In the genomic region with DNA sequence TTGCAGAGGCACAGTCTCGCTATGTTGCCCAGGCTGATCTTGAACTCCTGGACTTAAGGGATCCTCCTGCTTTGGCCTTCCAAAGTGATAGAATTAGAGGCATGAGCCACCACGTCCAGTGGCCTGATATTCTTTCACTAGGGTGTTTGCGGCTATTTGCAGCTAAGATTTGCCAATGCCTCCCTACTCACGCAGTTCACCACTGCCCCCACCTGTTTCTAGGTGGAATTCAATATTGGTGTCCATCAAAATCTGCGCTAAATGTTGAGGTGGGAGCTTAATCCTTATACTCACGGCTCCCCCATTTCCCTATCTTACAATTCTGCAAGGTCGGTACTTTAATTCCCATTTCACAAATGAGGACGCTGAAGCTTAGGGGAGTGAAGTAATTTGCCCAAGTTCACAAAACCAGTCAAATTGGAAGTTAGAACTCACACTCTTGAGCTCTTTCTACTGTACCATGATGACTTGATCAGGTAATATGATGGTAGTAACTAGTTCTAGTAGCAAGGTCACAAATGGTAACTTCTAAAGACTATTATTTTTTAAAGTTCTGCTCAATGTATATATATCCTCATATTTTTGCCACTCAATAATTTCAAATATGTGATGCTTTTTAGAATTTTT, we compare ENCODE assay signal across 8 cellular contexts. TPM values are rescaled to one million over a fixed set of nuclear protein-coding genes. Genes with fewer than 3 reads are reported as not detected.
DNase-seq lines count a peak whose midpoint lies in the region; ATAC-seq, FAIRE-seq and TF ChIP-seq lines count a peak whose summit lies in the region.

No MANE protein-coding gene starts in this region.

- FAIRE-seq in H1 (lab: Jason Lieb, UNC), result peak; percentile 81

- H2AFZ ChIP-seq in GM23248, result no peak overlapping the region
- no peak overlapping the region for H2AFZ ChIP-seq in H1 (ENCODE audit: low read length)

- H3K56ac ChIP-seq in H1 (replicated peaks; ENCODE audit: insufficient read length, low read depth, low read length), result no peak overlapping the region

- H4K8ac ChIP-seq in H1 (ENCODE audit: extremely low read depth, insufficient read depth, low read length), result no peak overlapping the region

- H3K4ac ChIP-seq in H1 (replicated peaks; ENCODE audit: insufficient read length, low read depth, low read length), result no peak overlapping the region

- no peak overlapping the region for H2BK5ac ChIP-seq in H1 (ENCODE audit: low read depth, low read length)

- H4K91ac ChIP-seq in H1 (replicated peaks; ENCODE audit: insufficient read length, low read length), result no peak overlapping the region

- intact Hi-C loops in psoas muscle (cut with DNase I), result no loop called here
- intact Hi-C loops in activated T-helper 2 cell treated with anti-CD3 and anti-CD28 coated beads, Interferon-gamma antibody, Interleukin-2, Interleukin-4, amounts not matched to agents 10 μg/mL and 5 μg/mL and 100 μg/mL, durations not matched to agents 14 hours and 24 hours and 36 hours (cut with micrococcal nuclease), result no loop called here

- H3F3A ChIP-seq in GM23248 (ENCODE audit: insufficient read depth), result no peaks in the 10 kb centered on the region

- H2BK20ac ChIP-seq in H1 (ENCODE audit: low read length), result no peak overlapping the region

- H3K4me3 ChIP-seq in GM23248 (no peak overlapping the region), H1 (ENCODE audit: extremely low read depth in 1 of 4, insufficient read depth in 2 of 4, low read depth in 3 of 4, low read length in 4 of 4) (no peak overlapping the region), psoas muscle (no peak overlapping the region)

- H3K4me3 Mint-ChIP-seq in natural killer cell treated with Interleukin-12 subunit alpha and Interleukin-12 subunit beta and Interleukin-15 and Interleukin-18, amount 100 ng/mL, for 72 hours, result no peak overlapping the region
- H3K4me3 Mint-ChIP-seq in activated T-helper 2 cell treated with anti-CD3 and anti-CD28 coated beads, Interferon-gamma antibody, Interleukin-2, Interleukin-4, amounts not matched to agents 10 μg/mL and 5 μg/mL and 100 μg/mL, durations not matched to agents 14 hours and 24 hours and 36 hours (ENCODE audit: low read depth), result no peak overlapping the region

- no peak for TF ChIP-seq POLR2A in H1 (IDR thresholded peaks at IDR 0.05; ENCODE audit: control extremely low read depth in 1 of 2, low read depth in 2 of 2, low read length in 2 of 2)

- no peak overlapping the region for H3K23ac ChIP-seq in H1 (ENCODE audit: insufficient read length)

- H3K79me2 ChIP-seq in GM23248 (ENCODE audit: insufficient read depth) (no peaks in the 10 kb centered on the region), H1 (ENCODE audit: control insufficient read depth in 1 of 2, insufficient read depth in 2 of 2, low read length in 2 of 2) (no peaks in the 10 kb centered on the region)

- H3K79me1 ChIP-seq in H1 (ENCODE audit: low read depth, low read length), result no peaks in the 10 kb centered on the region

- no peaks in the 10 kb centered on the region for H3K9me2 ChIP-seq in GM23248 (ENCODE audit: insufficient read depth)

- H3K27ac Mint-ChIP-seq in natural killer cell treated with Interleukin-12 subunit alpha and Interleukin-12 subunit beta and Interleukin-15 and Interleukin-18, amount 100 ng/mL, for 72 hours, result no peak overlapping the region
- no peak overlapping the region for H3K27ac Mint-ChIP-seq in activated T-helper 2 cell treated with anti-CD3 and anti-CD28 coated beads, Interferon-gamma antibody, Interleukin-2, Interleukin-4, amounts not matched to agents 10 μg/mL and 5 μg/mL and 100 μg/mL, durations not matched to agents 14 hours and 24 hours and 36 hours

- H4K20me1 ChIP-seq in GM23248 (ENCODE audit: insufficient read depth) (no peaks in the 10 kb centered on the region), H1 (replicated peaks in 1 of 2; ENCODE audit: control insufficient read depth in 1 of 2, insufficient read depth in 2 of 2, low read length in 2 of 2) (no peaks in the 10 kb centered on the region)

- no peak overlapping the region for H3K14ac ChIP-seq in H1 (ENCODE audit: insufficient read length)

- no peaks in the 10 kb centered on the region for H3K9me3 Mint-ChIP-seq in natural killer cell treated with Interleukin-12 subunit alpha and Interleukin-12 subunit beta and Interleukin-15 and Interleukin-18, amount 100 ng/mL, for 72 hours
- no peaks in the 10 kb centered on the region for H3K9me3 Mint-ChIP-seq in activated T-helper 2 cell treated with anti-CD3 and anti-CD28 coated beads, Interferon-gamma antibody, Interleukin-2, Interleukin-4, amounts not matched to agents 10 μg/mL and 5 μg/mL and 100 μg/mL, durations not matched to agents 14 hours and 24 hours and 36 hours

- no peak overlapping the region for H3K27ac ChIP-seq in GM23248
- H3K27ac ChIP-seq in H1 (ENCODE audit: low read depth, low read length), result no peak overlapping the region
- no peak overlapping the region for H3K27ac ChIP-seq in psoas muscle

- peaks cover 11 to 17% of the 10 kb centered on the region in 2 donors for H3K27me3 Mint-ChIP-seq in natural killer cell treated with Interleukin-12 subunit alpha and Interleukin-12 subunit beta and Interleukin-15 and Interleukin-18, amount 100 ng/mL, for 72 hours
- H3K27me3 Mint-ChIP-seq in activated T-helper 2 cell treated with anti-CD3 and anti-CD28 coated beads, Interferon-gamma antibody, Interleukin-2, Interleukin-4, amounts not matched to agents 10 μg/mL and 5 μg/mL and 100 μg/mL, durations not matched to agents 14 hours and 24 hours and 36 hours (ENCODE audit: low read depth), result peaks cover 4% of the 10 kb centered on the region

- no peak overlapping the region for H2BK15ac ChIP-seq in H1 (ENCODE audit: low read length)

- no peak overlapping the region for H2BK120ac ChIP-seq in H1 (replicated peaks; ENCODE audit: low read depth, low read length)

- no peaks in the 10 kb centered on the region for H3K36me3 ChIP-seq in GM23248 (ENCODE audit: low read depth)
- H3K36me3 ChIP-seq in H1 (ENCODE audit: control insufficient read depth in 2 of 4, insufficient read depth in 4 of 4, low read length in 3 of 4), result no peaks in the 10 kb centered on the region
- no peaks in the 10 kb centered on the region for H3K36me3 ChIP-seq in psoas muscle (ENCODE audit: insufficient read depth in 1 of 2, low read depth in 1 of 2)

- H3K36me3 Mint-ChIP-seq in natural killer cell treated with Interleukin-12 subunit alpha and Interleukin-12 subunit beta and Interleukin-15 and Interleukin-18, amount 100 ng/mL, for 72 hours, result no peaks in the 10 kb centered on the region
- no peaks in the 10 kb centered on the region for H3K36me3 Mint-ChIP-seq in activated T-helper 2 cell treated with anti-CD3 and anti-CD28 coated beads, Interferon-gamma antibody, Interleukin-2, Interleukin-4, amounts not matched to agents 10 μg/mL and 5 μg/mL and 100 μg/mL, durations not matched to agents 14 hours and 24 hours and 36 hours (ENCODE audit: low read depth)

- POLR2A ChIA-PET in H1 (lab: Charles Lee; ENCODE audit: partially characterized antibody), result interaction anchor here (1.0 kb wide), 1 partner anchor 21 kb away, joined by 3 read pairs; no protein-coding TSS in a partner anchor

- in situ Hi-C loops in GM23248 (cut with MboI), result no loop called here

- H3K27me3 ChIP-seq in GM23248 (replicated peaks; ENCODE audit: insufficient read depth) (no peaks in the 10 kb centered on the region), H1 (replicated peaks in 1 of 4; ENCODE audit: control insufficient read depth in 3 of 4, extremely low read depth in 1 of 4, insufficient read depth in 3 of 4, low read length in 3 of 4) (no peaks in the 10 kb centered on the region), psoas muscle (ENCODE audit: insufficient read depth in 3 of 3, low read length in 2 of 3) (no peaks in the 10 kb centered on the region)

- H3K9ac ChIP-seq in GM23248 (no peak overlapping the region), H1 (replicated peaks in 1 of 4; ENCODE audit: extremely low read depth in 1 of 4, low read depth in 3 of 4, low read length in 3 of 4) (no peak overlapping the region)

- peak; percentile 38 for DNase-seq in COLO668 (lab: John Stamatoyannopoulos, UW; ENCODE audit: unreplicated experiment)
- peak; percentile 28 for DNase-seq in GM23248
- peak; percentile 43 for DNase-seq in NCI-H748 treated with DMSO at 0.1 percent for 48 hours (lab: John Stamatoyannopoulos, UW)
- peak in 1 of 2 experiments; percentile 10 for DNase-seq in H1 (ENCODE audit: low read depth in 1 of 2, low spot score in 2 of 2)
- DNase-seq in psoas muscle, result no peak
- DNase-seq in SW 1271 (lab: John Stamatoyannopoulos, UW), result no peak
- DNase-seq in natural killer cell treated with Interleukin-12 subunit alpha and Interleukin-12 subunit beta and Interleukin-15 and Interleukin-18, amount 100 ng/mL, for 72 hours (ENCODE audit: low spot score), result no peak
- DNase-seq in activated T-helper 2 cell treated with anti-CD3 and anti-CD28 coated beads, Interferon-gamma antibody, Interleukin-2, Interleukin-4, amounts not matched to agents 10 μg/mL and 5 μg/mL and 100 μg/mL, durations not matched to agents 14 hours and 24 hours and 36 hours (ENCODE audit: low spot score), result no peak

- no peak overlapping the region for H2AK5ac ChIP-seq in H1 (ENCODE audit: low read depth, low read length)

- no peaks in the 10 kb centered on the region for H3K4me1 ChIP-seq in GM23248 (ENCODE audit: insufficient read depth)
- H3K4me1 ChIP-seq in H1 (replicated peaks in 1 of 4; ENCODE audit: control insufficient read depth in 3 of 4, insufficient read depth in 4 of 4, low read length in 3 of 4), result no peaks in the 10 kb centered on the region
- no peaks in the 10 kb centered on the region for H3K4me1 ChIP-seq in psoas muscle

- no peaks in the 10 kb centered on the region for H3K4me1 Mint-ChIP-seq in natural killer cell treated with Interleukin-12 subunit alpha and Interleukin-12 subunit beta and Interleukin-15 and Interleukin-18, amount 100 ng/mL, for 72 hours (ENCODE audit: low read depth in 2 of 2)
- no peaks in the 10 kb centered on the region for H3K4me1 Mint-ChIP-seq in activated T-helper 2 cell treated with anti-CD3 and anti-CD28 coated beads, Interferon-gamma antibody, Interleukin-2, Interleukin-4, amounts not matched to agents 10 μg/mL and 5 μg/mL and 100 μg/mL, durations not matched to agents 14 hours and 24 hours and 36 hours (ENCODE audit: low read depth)

- TF ChIP-seq RAD21 in H1 (IDR thresholded peaks at IDR 0.05 in 1 of 2, conservative IDR thresholded peaks at IDR 0.05 in 1 of 2; ENCODE audit: low read depth in 2 of 2, low read length in 2 of 2), result peak; percentile 92

- H3K18ac ChIP-seq in H1 (ENCODE audit: extremely low read depth, low read length), result no peak overlapping the region

- TF ChIP-seq EP300 in H1 (IDR thresholded peaks at IDR 0.05; ENCODE audit: borderline replicate concordance in 1 of 2, low read depth in 2 of 2, low read length in 2 of 2), result no peak

- no peak overlapping the region for H4K5ac ChIP-seq in H1 (ENCODE audit: insufficient read length, low read depth, low read length)

- CTCF ChIA-PET in H1 (lab: Charles Lee; ENCODE audit: partially characterized antibody), result interaction anchor here (0.6 to 6.9 kb wide), 51 partner anchors 8 to 727 kb away, joined by 3 to 112 read pairs (median 4); a partner anchor contains a TSS

- ATAC-seq in psoas muscle, result peak in 2 of 4 donors; percentile 53
- ATAC-seq in natural killer cell treated with Interleukin-12 subunit alpha and Interleukin-12 subunit beta and Interleukin-15 and Interleukin-18, amount 100 ng/mL, for 72 hours, result no peak

- H3K9me3 ChIP-seq in GM23248 (ENCODE audit: low read depth) (no peaks in the 10 kb centered on the region), H1 (ENCODE audit: insufficient read depth in 2 of 2, low read depth in 1 of 2, low read length in 1 of 2) (no peaks in the 10 kb centered on the region), psoas muscle (no peaks in the 10 kb centered on the region)

- peak; percentile 52 to 81 (median 76) for TF ChIP-seq CTCF in H1 (IDR thresholded peaks at IDR 0.05; ENCODE audit: control extremely low read depth in 1 of 3, insufficient read depth in 1 of 3, low read depth in 1 of 3, low read length in 3 of 3)
- peak; percentile 28 for TF ChIP-seq CTCF in psoas muscle (IDR thresholded peaks at IDR 0.05)

- H3K23me2 ChIP-seq in H1 (ENCODE audit: low read depth, low read length), result no peaks in the 10 kb centered on the region

- H2BK12ac ChIP-seq in H1 (ENCODE audit: low read depth, low read length), result no peak overlapping the region

- no peak overlapping the region for H3K4me2 ChIP-seq in GM23248 (ENCODE audit: unreplicated experiment)
- no peak overlapping the region for H3K4me2 ChIP-seq in H1 (ENCODE audit: insufficient read depth in 1 of 2, low read depth in 2 of 2, low read length in 2 of 2)

- WGBS in GM23248 (ENCODE audit: low coverage in 1 of 2, low lambda C conversion rate in 2 of 2, missing lambda C conversion rate in 2 of 2), 2 experiments, result 9 to 12% methylated on average over 8 of the region's 8 CpGs
- 56% methylated on average over 8 of the region's 8 CpGs; no CpG with 5 or more reads in 1 of the 2 experiments for WGBS in H1 (ENCODE audit: extremely low coverage in 1 of 2, insufficient coverage in 1 of 2, insufficient read length in 1 of 2, insufficient replicate concordance in 2 of 2, low coverage in 1 of 2, low lambda C conversion rate in 2 of 2, missing lambda C conversion rate in 1 of 2), 2 experiments
- 28 to 37% (median 35%) methylated on average over 8 of the region's 8 CpGs for WGBS in psoas muscle, 3 donors

RNA-seq across cellular contexts. Expression of a gene that starts 22.1 kb away (rescaled TPM):
- total RNA-seq in GM23248 (2014; rRNA removed; shearing (Covaris generic)), result not detected in 2 replicates
- polyA plus RNA-seq in GM23248 (2016; fragmentation: Nextera tagmentation; extraction: Ambion mirVana), result not detected in 2 replicates
- 0.84 and 1.8 TPM in 2 replicates for total RNA-seq in H1 (2021; fragmentation: NEBNext Ultra II Directional; extraction: Animal tissue kit (Norgen Biotek cat#: 25700))
- polyA plus RNA-seq in H1 (2011; rRNA removed), result 0.12 and 0.16 TPM in 2 replicates
- 0.21 TPM for polyA plus RNA-seq in H1 (2011; cell fraction: cytosol; rRNA removed)
- 0.10 TPM for polyA plus RNA-seq in H1 (2011; cell fraction: nucleus; rRNA removed)
- polyA plus RNA-seq in H1 (2012, experiment 1 of 2), result 0.16 to 0.59 TPM (median 0.36 TPM) in 4 replicates
- not detected for polyA plus RNA-seq in H1 (2012, experiment 2 of 2)
- polyA plus RNA-seq in H1 (2013, experiment 1 of 2), result 0.57 TPM
- 0.70 TPM for polyA plus RNA-seq in H1 (2013, experiment 2 of 2)
- polyA minus RNA-seq in H1 (2011; rRNA and poly(A)+ RNA removed), result 0.32 and 0.59 TPM in 2 replicates
- polyA minus RNA-seq in H1 (2011; cell fraction: cytosol; rRNA and poly(A)+ RNA removed), result not detected
- polyA minus RNA-seq in H1 (2011; cell fraction: nucleus; rRNA and poly(A)+ RNA removed), result 1.3 TPM
- under 1 TPM in 2 of 4 donors, not detected in 2; 0.12 to 0.40 TPM for total RNA-seq in psoas muscle
- polyA plus RNA-seq in psoas muscle, result under 1 TPM in 1 of 3 donors, not detected in 2; under 0.01 TPM
- total RNA-seq in natural killer cell treated with Interleukin-12 subunit alpha and Interleukin-12 subunit beta and Interleukin-15 and Interleukin-18, amount 100 ng/mL, for 72 hours, result not detected
- not detected in 2 replicates for total RNA-seq in activated T-helper 2 cell treated with anti-CD3 and anti-CD28 coated beads, Interferon-gamma antibody, Interleukin-2, Interleukin-4, amounts not matched to agents 10 μg/mL and 5 μg/mL and 100 μg/mL, durations not matched to agents 14 hours and 24 hours and 36 hours

RNA-seq across cellular contexts. Expression of a gene that starts 27.3 kb away (rescaled TPM):
- total RNA-seq in GM23248 (2014; rRNA removed; shearing (Covaris generic)), result not detected in 2 replicates
- 0.15 and 0.33 TPM in 2 replicates for polyA plus RNA-seq in GM23248 (2016; fragmentation: Nextera tagmentation; extraction: Ambion mirVana)
- 2.8 and 2.9 TPM in 2 replicates for total RNA-seq in H1 (2021; fragmentation: NEBNext Ultra II Directional; extraction: Animal tissue kit (Norgen Biotek cat#: 25700))
- 4.2 and 4.9 TPM in 2 replicates for polyA plus RNA-seq in H1 (2011; rRNA removed)
- polyA plus RNA-seq in H1 (2011; cell fraction: cytosol; rRNA removed), result 4.2 TPM
- polyA plus RNA-seq in H1 (2011; cell fraction: nucleus; rRNA removed), result 3.8 TPM
- polyA plus RNA-seq in H1 (2012, experiment 1 of 2), result 1.8 to 5.0 TPM (median 2.8 TPM) in 4 replicates
- polyA plus RNA-seq in H1 (2012, experiment 2 of 2), result 1.3 TPM
- 2.9 TPM for polyA plus RNA-seq in H1 (2013, experiment 1 of 2)
- 3.2 TPM for polyA plus RNA-seq in H1 (2013, experiment 2 of 2)
- polyA minus RNA-seq in H1 (2011; rRNA and poly(A)+ RNA removed), result 1.7 and 3.2 TPM in 2 replicates
- 1.5 TPM for polyA minus RNA-seq in H1 (2011; cell fraction: cytosol; rRNA and poly(A)+ RNA removed)
- polyA minus RNA-seq in H1 (2011; cell fraction: nucleus; rRNA and poly(A)+ RNA removed), result 3.3 TPM
- total RNA-seq in psoas muscle, result 1 to 10 TPM in 1 of 4 donors, under 1 TPM in 3; 0.73 to 1.5 (median 0.85) TPM
- polyA plus RNA-seq in psoas muscle, result 1 to 10 TPM in 1 of 3 donors, under 1 TPM in 2; 0.17 to 1.7 (median 0.43) TPM
- not detected for total RNA-seq in natural killer cell treated with Interleukin-12 subunit alpha and Interleukin-12 subunit beta and Interleukin-15 and Interleukin-18, amount 100 ng/mL, for 72 hours
- not detected in 2 replicates for total RNA-seq in activated T-helper 2 cell treated with anti-CD3 and anti-CD28 coated beads, Interferon-gamma antibody, Interleukin-2, Interleukin-4, amounts not matched to agents 10 μg/mL and 5 μg/mL and 100 μg/mL, durations not matched to agents 14 hours and 24 hours and 36 hours

Comparison
In these comparisons a context has a peak if more than half of its experiments do, and no peak if none do; other contexts are left out.
1. DNase-seq: peak in COLO668 (single experiment), GM23248 (single experiment) and NCI-H748 treated with DMSO at 0.1 percent for 48 hours (single experiment); none in psoas muscle (0 of 2), SW 1271 (0 of 2), natural killer cell treated with Interleukin-12 subunit alpha and Interleukin-12 subunit beta and Interleukin-15 and Interleukin-18, amount 100 ng/mL, for 72 hours (single experiment) and activated T-helper 2 cell treated with anti-CD3 and anti-CD28 coated beads, Interferon-gamma antibody, Interleukin-2, Interleukin-4, amounts not matched to agents 10 μg/mL and 5 μg/mL and 100 μg/mL, durations not matched to agents 14 hours and 24 hours and 36 hours (single experiment).